ENCODE assay signal across 19 cellular contexts in genomic region chr12:68342966-68343365, GRCh38. TPM values are rescaled to one million over a fixed set of nuclear protein-coding genes. Genes with fewer than 3 reads are reported as not detected.
DNase-seq lines count a peak whose midpoint lies in the region; TF ChIP-seq lines count a peak whose summit lies in the region.
"Had no signal": no experiment of that assay in that cellular context is flagged by ENCODE, and none has a peak within 500 bp of the region (broad histone marks: within the 10 kb centered on the region; RNA-seq: fewer than 3 reads in every experiment).

No MANE protein-coding gene starts in this region.

- no peak overlapping the region for H2AFZ ChIP-seq in Loucy (ENCODE audit: low read length)

- H3K9me2 ChIP-seq in Loucy (replicated peaks; ENCODE audit: low read depth, low read length) = no peaks in the 10 kb centered on the region

- DNase-seq in DMS153 treated with DMSO at 0.1 percent for 48 hours (lab: John Stamatoyannopoulos, UW; ENCODE audit: unreplicated experiment) (peak; percentile 68), NCI-H2107 (lab: John Stamatoyannopoulos, UW) (peak; percentile 93), SHP77 (lab: John Stamatoyannopoulos, UW) (peak; percentile 20 to 32), thyroid gland (no peak), cerebellar cortex (ENCODE audit: low spot score) (no peak), HFFc6 (no peak)
- DNase-seq: activated CD4-positive, alpha-beta T cell treated with anti-CD3 and anti-CD28 coated beads for 36 hours; activated naive CD4-positive, alpha-beta T cell treated with anti-CD3 and anti-CD28 coated beads, Interleukin-2, amount 10 ng/mL, durations not matched to agents 7 days and 5 days; activated T-cell treated with anti-CD3 and anti-CD28 coated beads, Interleukin-2, amount 50 U/mL, for 48 hours; anterior cingulate cortex; CD8-positive, alpha-beta memory T cell; effector CD4-positive, alpha-beta T cell; mammary epithelial cell; stimulated activated CD4-positive, alpha-beta T cell treated with anti-CD3 and anti-CD28 coated beads, Interleukin-4, amount 100 ng/mL, for 4 hours; SW 1271; upper lobe of left lung had no signal

- 48 to 59% methylated on average over 3 of the region's 3 CpGs for WGBS in thyroid gland, 2 donors

- H3K4me1 ChIP-seq in Loucy (ENCODE audit: insufficient read depth, low read length, poor library complexity, severe bottlenecking) = peaks cover 43% of the 10 kb centered on the region
- H3K4me1 ChIP-seq in thyroid gland = no peaks in the 10 kb centered on the region
- H3K4me1 ChIP-seq: upper lobe of left lung had no signal

- 0 out of 2 replicates have a peak, but pooled peaks cover 7% of the 10 kb centered on the region for H3F3A ChIP-seq in Loucy (ENCODE audit: low read depth)

- peak overlapping the region; percentile 53 for H3K4me2 ChIP-seq in Loucy (ENCODE audit: low read depth, low read length, poor library complexity, severe bottlenecking)

- H3K4me3 ChIP-seq in Loucy (ENCODE audit: low read length, poor library complexity, severe bottlenecking) = peak overlapping the region; percentile 20
- no peak overlapping the region for H3K4me3 ChIP-seq in thyroid gland (replicated peaks in 1 of 3)
- H3K4me3 ChIP-seq: upper lobe of left lung had no signal

- H3K36me3 ChIP-seq in Loucy (ENCODE audit: insufficient read depth, low read length) (no peaks in the 10 kb centered on the region), thyroid gland (no peaks in the 10 kb centered on the region)
- H3K36me3 ChIP-seq: upper lobe of left lung had no signal

- no peak for TF ChIP-seq CTCF in Loucy (conservative IDR thresholded peaks at IDR 0.05; ENCODE audit: low read length)
- no peak for TF ChIP-seq CTCF in thyroid gland (IDR thresholded peaks at IDR 0.05)
- no peak for TF ChIP-seq CTCF in HFFc6 (IDR thresholded peaks at IDR 0.05)

- H4K20me1 ChIP-seq in Loucy (ENCODE audit: insufficient read depth, low read length, poor library complexity, severe bottlenecking) = no peaks in the 10 kb centered on the region

- no peaks in the 10 kb centered on the region for H3K9me3 ChIP-seq in Loucy (ENCODE audit: insufficient read depth, low read depth, low read length)
- no peaks in the 10 kb centered on the region for H3K9me3 ChIP-seq in thyroid gland
- H3K9me3 ChIP-seq: upper lobe of left lung had no signal

- H3K4me1 Mint-ChIP-seq in HFFc6 (ENCODE audit: low read depth) = peaks cover 16% of the 10 kb centered on the region

- H3K9me3 Mint-ChIP-seq in HFFc6 = no peaks in the 10 kb centered on the region
- H3K9me3 Mint-ChIP-seq: CD8-positive, alpha-beta memory T cell; central memory CD8-positive, alpha-beta T cell had no signal

- H3K9ac ChIP-seq in Loucy (ENCODE audit: low read depth, low read length, poor library complexity, severe bottlenecking) = peak overlapping the region; percentile 16

- H3K27ac Mint-ChIP-seq in HFFc6 = no peak overlapping the region
- H3K27ac Mint-ChIP-seq: activated CD4-positive, alpha-beta T cell treated with anti-CD3 and anti-CD28 coated beads for 36 hours; activated naive CD4-positive, alpha-beta T cell treated with anti-CD3 and anti-CD28 coated beads, Interleukin-2, amount 10 ng/mL, durations not matched to agents 7 days and 5 days; CD8-positive, alpha-beta memory T cell had no signal

- TF ChIP-seq POLR2A in thyroid gland (IDR thresholded peaks at IDR 0.05) = no peak

- intact Hi-C loops in thyroid gland (cut with DNase I) = no loop called here

- peaks cover 18% of the 10 kb centered on the region for H3K27me3 Mint-ChIP-seq in HFFc6 (ENCODE audit: insufficient read depth)
- H3K27me3 Mint-ChIP-seq: central memory CD8-positive, alpha-beta T cell had no signal

- no peak overlapping the region for H3K4me3 Mint-ChIP-seq in HFFc6
- H3K4me3 Mint-ChIP-seq: activated CD4-positive, alpha-beta T cell treated with anti-CD3 and anti-CD28 coated beads for 36 hours; activated naive CD4-positive, alpha-beta T cell treated with anti-CD3 and anti-CD28 coated beads, Interleukin-2, amount 10 ng/mL, durations not matched to agents 7 days and 5 days; CD8-positive, alpha-beta memory T cell; central memory CD8-positive, alpha-beta T cell had no signal

- H3K27me3 ChIP-seq in Loucy (ENCODE audit: insufficient read depth, low read length, poor library complexity, severe bottlenecking) = no peaks in the 10 kb centered on the region
- H3K27me3 ChIP-seq in thyroid gland = no peaks in the 10 kb centered on the region
- H3K27me3 ChIP-seq: upper lobe of left lung had no signal

- H3K79me2 ChIP-seq in Loucy (ENCODE audit: insufficient read depth, low read length) = no peaks in the 10 kb centered on the region

- H3K27ac ChIP-seq in thyroid gland = no peak overlapping the region
- H3K27ac ChIP-seq: RWPE1, upper lobe of left lung had no signal

- no peaks in the 10 kb centered on the region for H3K36me3 Mint-ChIP-seq in HFFc6 (ENCODE audit: low read depth)
- H3K36me3 Mint-ChIP-seq: activated naive CD4-positive, alpha-beta T cell treated with anti-CD3 and anti-CD28 coated beads, Interleukin-2, amount 10 ng/mL, durations not matched to agents 7 days and 5 days had no signal

RNA-seq across cellular contexts. Expression of gene MDM1, which starts 10.8 kb away (rescaled TPM):
- total RNA-seq in thyroid gland = 10 to 100 TPM; 28.1 to 33.9 (median 29.6) TPM
- total RNA-seq in HFFc6 (2021; fragmentation: NEBNext Ultra II Directional; extraction: Animal tissue kit (Norgen Biotek cat#: 25700)) = 1 to 10 TPM; 7.3 to 9.1 (median 7.8) TPM

Comparison
In these comparisons a context has a peak if more than half of its experiments do, and no peak if none do; other contexts are left out.
1. DNase-seq: peak in DMS153 treated with DMSO at 0.1 percent for 48 hours (single experiment), NCI-H2107 (single experiment) and SHP77 (2 of 2); none in thyroid gland (0 of 2), cerebellar cortex (single experiment) and HFFc6 (single experiment).